Comparison of ENCODE assay signal across 1 cellular context in the genomic region with DNA sequence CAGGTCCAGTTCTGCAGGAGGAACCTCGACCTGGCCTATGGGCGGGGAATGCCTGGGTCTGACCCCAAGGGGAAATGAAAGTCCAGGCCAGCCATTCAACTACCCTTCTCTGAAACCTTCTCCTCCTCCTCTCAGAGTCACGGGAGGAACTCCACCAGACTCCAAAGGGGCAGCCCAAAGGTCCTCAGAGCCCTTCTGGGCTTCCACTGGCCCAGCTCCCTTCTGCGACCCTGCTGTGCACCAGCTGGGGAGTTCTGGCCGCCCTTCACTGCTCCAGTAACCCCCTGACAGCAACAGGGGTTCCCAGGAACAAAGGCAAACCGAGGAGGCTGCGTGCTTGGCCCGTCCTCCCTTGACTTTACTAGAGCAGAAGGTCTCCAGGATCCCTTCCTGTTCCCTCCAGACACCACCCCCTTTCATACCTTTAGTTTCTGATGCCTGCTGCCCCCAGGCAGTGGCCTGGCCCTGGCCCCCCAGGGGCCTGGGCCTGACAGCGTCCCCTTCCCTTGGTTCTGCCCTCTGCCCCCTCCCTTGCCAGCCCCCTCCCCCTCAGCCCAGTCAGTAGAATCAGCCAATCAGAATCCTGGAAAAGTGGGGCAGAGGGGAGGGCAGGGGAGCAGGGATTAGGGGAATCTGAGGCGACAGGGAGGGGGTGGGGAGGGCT.
TF ChIP-seq lines count a peak whose summit lies in the region.

No MANE protein-coding gene starts in this region.

TF ChIP-seq in GM23338, 12 proteins besides CTCF, POLR2A, EP300 and RAD21 (continued from another document):
- TF ChIP-seq, protein P1, sequence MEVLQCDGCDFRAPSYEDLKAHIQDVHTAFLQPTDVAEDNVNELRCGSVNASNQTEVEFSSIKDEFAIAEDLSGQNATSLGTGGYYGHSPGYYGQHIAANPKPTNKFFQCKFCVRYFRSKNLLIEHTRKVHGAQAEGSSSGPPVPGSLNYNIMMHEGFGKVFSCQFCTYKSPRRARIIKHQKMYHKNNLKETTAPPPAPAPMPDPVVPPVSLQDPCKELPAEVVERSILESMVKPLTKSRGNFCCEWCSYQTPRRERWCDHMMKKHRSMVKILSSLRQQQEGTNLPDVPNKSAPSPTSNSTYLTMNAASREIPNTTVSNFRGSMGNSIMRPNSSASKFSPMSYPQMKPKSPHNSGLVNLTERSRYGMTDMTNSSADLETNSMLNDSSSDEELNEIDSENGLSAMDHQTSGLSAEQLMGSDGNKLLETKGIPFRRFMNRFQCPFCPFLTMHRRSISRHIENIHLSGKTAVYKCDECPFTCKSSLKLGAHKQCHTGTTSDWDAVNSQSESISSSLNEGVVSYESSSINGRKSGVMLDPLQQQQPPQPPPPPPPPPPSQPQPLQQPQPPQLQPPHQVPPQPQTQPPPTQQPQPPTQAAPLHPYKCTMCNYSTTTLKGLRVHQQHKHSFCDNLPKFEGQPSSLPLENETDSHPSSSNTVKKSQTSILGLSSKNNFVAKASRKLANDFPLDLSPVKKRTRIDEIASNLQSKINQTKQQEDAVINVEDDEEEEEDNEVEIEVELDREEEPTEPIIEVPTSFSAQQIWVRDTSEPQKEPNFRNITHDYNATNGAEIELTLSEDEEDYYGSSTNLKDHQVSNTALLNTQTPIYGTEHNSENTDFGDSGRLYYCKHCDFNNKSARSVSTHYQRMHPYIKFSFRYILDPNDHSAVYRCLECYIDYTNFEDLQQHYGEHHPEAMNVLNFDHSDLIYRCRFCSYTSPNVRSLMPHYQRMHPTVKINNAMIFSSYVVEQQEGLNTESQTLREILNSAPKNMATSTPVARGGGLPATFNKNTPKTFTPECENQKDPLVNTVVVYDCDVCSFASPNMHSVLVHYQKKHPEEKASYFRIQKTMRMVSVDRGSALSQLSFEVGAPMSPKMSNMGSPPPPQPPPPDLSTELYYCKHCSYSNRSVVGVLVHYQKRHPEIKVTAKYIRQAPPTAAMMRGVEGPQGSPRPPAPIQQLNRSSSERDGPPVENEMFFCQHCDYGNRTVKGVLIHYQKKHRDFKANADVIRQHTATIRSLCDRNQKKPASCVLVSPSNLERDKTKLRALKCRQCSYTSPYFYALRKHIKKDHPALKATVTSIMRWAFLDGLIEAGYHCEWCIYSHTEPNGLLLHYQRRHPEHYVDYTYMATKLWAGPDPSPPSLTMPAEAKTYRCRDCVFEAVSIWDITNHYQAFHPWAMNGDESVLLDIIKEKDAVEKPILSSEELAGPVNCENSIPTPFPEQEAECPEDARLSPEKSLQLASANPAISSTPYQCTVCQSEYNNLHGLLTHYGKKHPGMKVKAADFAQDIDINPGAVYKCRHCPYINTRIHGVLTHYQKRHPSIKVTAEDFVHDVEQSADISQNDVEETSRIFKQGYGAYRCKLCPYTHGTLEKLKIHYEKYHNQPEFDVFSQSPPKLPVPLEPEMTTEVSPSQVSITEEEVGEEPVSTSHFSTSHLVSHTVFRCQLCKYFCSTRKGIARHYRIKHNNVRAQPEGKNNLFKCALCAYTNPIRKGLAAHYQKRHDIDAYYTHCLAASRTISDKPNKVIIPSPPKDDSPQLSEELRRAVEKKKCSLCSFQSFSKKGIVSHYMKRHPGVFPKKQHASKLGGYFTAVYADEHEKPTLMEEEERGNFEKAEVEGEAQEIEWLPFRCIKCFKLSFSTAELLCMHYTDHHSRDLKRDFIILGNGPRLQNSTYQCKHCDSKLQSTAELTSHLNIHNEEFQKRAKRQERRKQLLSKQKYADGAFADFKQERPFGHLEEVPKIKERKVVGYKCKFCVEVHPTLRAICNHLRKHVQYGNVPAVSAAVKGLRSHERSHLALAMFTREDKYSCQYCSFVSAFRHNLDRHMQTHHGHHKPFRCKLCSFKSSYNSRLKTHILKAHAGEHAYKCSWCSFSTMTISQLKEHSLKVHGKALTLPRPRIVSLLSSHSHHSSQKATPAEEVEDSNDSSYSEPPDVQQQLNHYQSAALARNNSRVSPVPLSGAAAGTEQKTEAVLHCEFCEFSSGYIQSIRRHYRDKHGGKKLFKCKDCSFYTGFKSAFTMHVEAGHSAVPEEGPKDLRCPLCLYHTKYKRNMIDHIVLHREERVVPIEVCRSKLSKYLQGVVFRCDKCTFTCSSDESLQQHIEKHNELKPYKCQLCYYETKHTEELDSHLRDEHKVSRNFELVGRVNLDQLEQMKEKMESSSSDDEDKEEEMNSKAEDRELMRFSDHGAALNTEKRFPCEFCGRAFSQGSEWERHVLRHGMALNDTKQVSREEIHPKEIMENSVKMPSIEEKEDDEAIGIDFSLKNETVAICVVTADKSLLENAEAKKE (CRISPR knock-in tag; IDR thresholded peaks at IDR 0.05): no peak
- no peak for TF ChIP-seq ZNF114 (CRISPR knock-in tag; IDR thresholded peaks at IDR 0.05)
- no peak for TF ChIP-seq NANOG (IDR thresholded peaks at IDR 0.05; ENCODE audit: borderline replicate concordance)
- no peak for TF ChIP-seq POLR2AphosphoS5 (IDR thresholded peaks at IDR 0.05; ENCODE audit: low read depth)
- TF ChIP-seq, protein P2, sequence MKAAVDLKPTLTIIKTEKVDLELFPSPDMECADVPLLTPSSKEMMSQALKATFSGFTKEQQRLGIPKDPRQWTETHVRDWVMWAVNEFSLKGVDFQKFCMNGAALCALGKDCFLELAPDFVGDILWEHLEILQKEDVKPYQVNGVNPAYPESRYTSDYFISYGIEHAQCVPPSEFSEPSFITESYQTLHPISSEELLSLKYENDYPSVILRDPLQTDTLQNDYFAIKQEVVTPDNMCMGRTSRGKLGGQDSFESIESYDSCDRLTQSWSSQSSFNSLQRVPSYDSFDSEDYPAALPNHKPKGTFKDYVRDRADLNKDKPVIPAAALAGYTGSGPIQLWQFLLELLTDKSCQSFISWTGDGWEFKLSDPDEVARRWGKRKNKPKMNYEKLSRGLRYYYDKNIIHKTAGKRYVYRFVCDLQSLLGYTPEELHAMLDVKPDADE (IDR thresholded peaks at IDR 0.05): no peak
- no peak for TF ChIP-seq STAT1 (IDR thresholded peaks at IDR 0.05; ENCODE audit: unreplicated experiment)
- TF ChIP-seq JUNB (IDR thresholded peaks at IDR 0.05; ENCODE audit: unreplicated experiment): no peak
- no peak for TF ChIP-seq ZNF331 (CRISPR knock-in tag; IDR thresholded peaks at IDR 0.05; ENCODE audit: low read depth)
